In the genomic region with DNA sequence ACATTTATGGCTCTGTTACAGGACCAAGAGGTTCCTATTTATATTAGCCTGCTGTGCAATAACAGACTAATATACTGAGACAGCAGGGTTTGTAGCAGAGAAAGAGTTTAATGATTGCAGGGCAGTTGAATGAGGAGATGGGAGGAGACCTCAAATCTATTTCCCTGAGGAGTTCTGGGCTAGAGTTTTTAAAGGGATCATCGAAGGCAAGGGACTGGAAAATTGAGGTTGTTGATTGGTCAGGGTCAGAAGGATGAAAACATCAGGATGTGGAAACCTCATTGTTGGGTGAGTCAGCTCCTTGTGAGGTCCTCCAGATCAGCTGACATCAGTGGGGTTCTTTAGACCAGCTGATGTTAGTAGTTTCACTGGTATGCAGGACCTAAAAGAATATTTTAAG, we compare ENCODE assay signal across 15 cellular contexts.
DNase-seq lines count a peak whose midpoint lies in the region; ATAC-seq and TF ChIP-seq lines count a peak whose summit lies in the region.
"Had no signal": no experiment of that assay in that cellular context is flagged by ENCODE, and none has a peak within 500 bp of the region (broad histone marks: within the 10 kb centered on the region; RNA-seq: fewer than 3 reads in every experiment).

No MANE protein-coding gene starts in this region.

- H3K27ac Mint-ChIP-seq in endodermal cell, result no peak overlapping the region
- H3K27ac Mint-ChIP-seq in T-helper 17 cell, result no peak overlapping the region
- H3K27ac Mint-ChIP-seq: mesothelial cell of epicardium had no signal

- ATAC-seq in T-helper 17 cell, result no peak
- no peak for ATAC-seq in left ventricle myocardium superior
- ATAC-seq: HepG2, SK-N-SH treated with all-trans-retinoic acid at 6 μM for 48 hours had no signal

- no peaks in the 10 kb centered on the region for H3K27me3 ChIP-seq in kidney epithelial cell (ENCODE audit: control insufficient read depth, insufficient read depth, low read length)
- no peaks in the 10 kb centered on the region for H3K27me3 ChIP-seq in endodermal cell (ENCODE audit: control insufficient read depth, insufficient read depth, low read length, poor library complexity, severe bottlenecking)
- H3K27me3 ChIP-seq: ascending aorta; BLaER1 treated with 17β-estradiol and CSF1 and Interleukin-3, amounts not matched to agents 10 nM and 100 nM had no signal

- intact Hi-C loops in left ventricle myocardium superior (cut with micrococcal nuclease), result no loop called here

- H3K4me1 Mint-ChIP-seq in endodermal cell, result no peaks in the 10 kb centered on the region
- H3K4me1 Mint-ChIP-seq in T-helper 17 cell, result no peaks in the 10 kb centered on the region
- H3K4me1 Mint-ChIP-seq: mesothelial cell of epicardium had no signal

- DNase-seq in AG08396 (ENCODE audit: low spot score) (peak; percentile 35), HT1080 (ENCODE audit: low read depth) (peak; percentile 86), brain pericyte (ENCODE audit: low read depth, low spot score) (peak; percentile 82), kidney epithelial cell (ENCODE audit: low read depth) (peak; percentile 34), endodermal cell (no peak), T-helper 17 cell (no peak), left ventricle myocardium superior (no peak), NCI-H1930 (lab: John Stamatoyannopoulos, UW) (no peak)
- DNase-seq: NCI-H146; stimulated activated CD4-positive, alpha-beta T cell treated with anti-CD3 and anti-CD28 coated beads, Interleukin-1b, Interleukin-23, amount 100 ng/mL, for 48 hours had no signal

- no peak for TF ChIP-seq CTCF in kidney epithelial cell (IDR thresholded peaks at IDR 0.05; ENCODE audit: insufficient read depth, low read length, poor library complexity, severe bottlenecking)
- TF ChIP-seq CTCF in endodermal cell (conservative IDR thresholded peaks at IDR 0.05), result no peak

- 71 to 86% methylated on average over 1 of the region's 1 CpG for WGBS in endodermal cell (ENCODE audit: insufficient coverage in 1 of 2, insufficient read length in 1 of 2), 2 experiments

- no peak overlapping the region for H3K9ac ChIP-seq in endodermal cell (ENCODE audit: extremely low read depth, low read length, poor library complexity, severe bottlenecking)

- no peak overlapping the region for H3K27ac ChIP-seq in endodermal cell (ENCODE audit: low read depth, low read length)
- H3K27ac ChIP-seq: ascending aorta had no signal

- H3K4me1 ChIP-seq in endodermal cell (ENCODE audit: control insufficient read depth, insufficient read depth, low read length), result no peaks in the 10 kb centered on the region
- H3K4me1 ChIP-seq: ascending aorta had no signal

- no peaks in the 10 kb centered on the region for H3K27me3 Mint-ChIP-seq in endodermal cell (ENCODE audit: insufficient read depth)
- peaks cover 28% of the 10 kb centered on the region for H3K27me3 Mint-ChIP-seq in T-helper 17 cell

- peaks cover 3% of the 10 kb centered on the region for H3K9me3 Mint-ChIP-seq in endodermal cell

- no peaks in the 10 kb centered on the region for H3K9me3 ChIP-seq in endodermal cell (ENCODE audit: control insufficient read depth, low read length)
- H3K9me3 ChIP-seq in T-helper 17 cell (ENCODE audit: control insufficient read depth, low read length, poor library complexity, severe bottlenecking), result no peaks in the 10 kb centered on the region
- H3K9me3 ChIP-seq: ascending aorta; BLaER1 treated with 17β-estradiol and CSF1 and Interleukin-3, amounts not matched to agents 10 nM and 100 nM had no signal

- no peaks in the 10 kb centered on the region for H3K36me3 Mint-ChIP-seq in endodermal cell (ENCODE audit: low read depth)
- no peaks in the 10 kb centered on the region for H3K36me3 Mint-ChIP-seq in T-helper 17 cell (ENCODE audit: low read depth)
- H3K36me3 Mint-ChIP-seq: mesothelial cell of epicardium had no signal

- no peak overlapping the region for H3K4me3 Mint-ChIP-seq in endodermal cell
- no peak overlapping the region for H3K4me3 Mint-ChIP-seq in T-helper 17 cell
- H3K4me3 Mint-ChIP-seq: mesothelial cell of epicardium had no signal

- no peak overlapping the region for H3K4me3 ChIP-seq in kidney epithelial cell (ENCODE audit: low read depth, low read length)
- no peak overlapping the region for H3K4me3 ChIP-seq in endodermal cell (ENCODE audit: low read length)
- H3K4me3 ChIP-seq: ascending aorta; BLaER1 treated with 17β-estradiol and CSF1 and Interleukin-3, amounts not matched to agents 10 nM and 100 nM had no signal

- H3K36me3 ChIP-seq in kidney epithelial cell (ENCODE audit: control insufficient read depth, insufficient read depth, low read length), result no peaks in the 10 kb centered on the region
- H3K36me3 ChIP-seq in endodermal cell (ENCODE audit: control insufficient read depth, insufficient read depth, low read length), result no peaks in the 10 kb centered on the region
- H3K36me3 ChIP-seq: ascending aorta; BLaER1 treated with 17β-estradiol and CSF1 and Interleukin-3, amounts not matched to agents 10 nM and 100 nM had no signal

Comparison
In these comparisons a context has a peak if more than half of its experiments do, and no peak if none do; other contexts are left out.
1. DNase-seq: peak in AG08396 (single experiment), HT1080 (single experiment), brain pericyte (single experiment) and kidney epithelial cell (single experiment); none in endodermal cell (single experiment), T-helper 17 cell (0 of 3), left ventricle myocardium superior (single experiment) and NCI-H1930 (0 of 2).